ENCODE assay signal across 30 cellular contexts in the genomic region with DNA sequence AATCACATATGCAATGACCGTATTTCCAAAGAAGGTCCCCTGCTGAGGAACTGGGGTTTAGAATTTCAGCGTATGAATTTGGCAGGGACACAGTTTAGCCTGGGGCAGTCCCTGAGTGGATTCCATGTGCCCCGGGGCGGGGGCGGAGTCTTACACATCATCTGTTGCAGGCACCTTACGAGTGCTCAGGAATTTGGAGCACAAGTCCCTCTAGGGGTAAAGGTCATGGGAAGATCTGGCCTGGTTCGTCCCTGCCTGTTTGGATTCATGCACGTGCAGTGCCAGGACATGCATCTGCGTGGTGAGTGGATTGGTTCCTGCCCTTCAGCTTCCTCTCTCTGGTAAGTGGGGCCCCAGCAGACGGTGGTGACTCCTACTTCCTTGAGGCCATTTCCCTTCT.
A peak's percentile ranks its signal among the peaks of the same experiment; 100 is the strongest.
DNase-seq lines count a peak whose midpoint lies in the region; ATAC-seq and TF ChIP-seq lines count a peak whose summit lies in the region.
"Had no signal": no experiment of that assay in that cellular context is flagged by ENCODE, and none has a peak within 500 bp of the region (broad histone marks: within the 10 kb centered on the region; RNA-seq: fewer than 3 reads in every experiment).

No MANE protein-coding gene starts in this region.

- H3K27ac ChIP-seq in RWPE2 (ENCODE audit: poor library complexity, severe bottlenecking) (no peak overlapping the region), mesodermal cell (ENCODE audit: low read depth, low read length, severe bottlenecking) (peak overlapping the region; percentile 16), spleen (no peak overlapping the region), MM.1S (ENCODE audit: low read length) (no peak overlapping the region)
- H3K27ac ChIP-seq: cardiac muscle cell, colonic mucosa, epithelial cell of prostate, KMS-11, left lung had no signal

- WGBS in mesodermal cell (ENCODE audit: insufficient coverage in 2 of 2), 2 experiments: 72 to 86% methylated on average over 6 to 7 of the region's 10 CpGs
- WGBS in spleen, 5 donors: 43 to 54% (median 49%) methylated on average over 9 to 10 of the region's 10 CpGs

- intact Hi-C loops in spleen (cut with DNase I; ENCODE audit: low total_unique reads): no loop called here

- H3K36me3 ChIP-seq in RWPE2 (ENCODE audit: low read depth): no peaks in the 10 kb centered on the region
- H3K36me3 ChIP-seq in mesodermal cell (ENCODE audit: control insufficient read depth, insufficient read depth, low read length): no peaks in the 10 kb centered on the region
- H3K36me3 ChIP-seq in spleen: no peaks in the 10 kb centered on the region
- no peaks in the 10 kb centered on the region for H3K36me3 ChIP-seq in MM.1S (replicated peaks; ENCODE audit: insufficient read depth, low read length)
- H3K36me3 ChIP-seq: cardiac muscle cell, colonic mucosa, left lung had no signal

- H4K20me1 ChIP-seq in MM.1S (ENCODE audit: insufficient read depth, low read length): no peaks in the 10 kb centered on the region

- no peaks in the 10 kb centered on the region for H3K79me2 ChIP-seq in MM.1S (ENCODE audit: low read length)

- H3K4me3 ChIP-seq in RWPE2 (ENCODE audit: severe bottlenecking) (no peak overlapping the region), mesodermal cell (ENCODE audit: extremely low read depth, insufficient read depth, low read length, poor library complexity, severe bottlenecking) (no peak overlapping the region), spleen (no peak overlapping the region), foreskin fibroblast (ENCODE audit: low read depth in 1 of 2, low read length in 2 of 2) (no peak overlapping the region), MM.1S (ENCODE audit: low read length) (no peak overlapping the region)
- H3K4me3 ChIP-seq: cardiac muscle cell, colonic mucosa, left lung had no signal

- no peak overlapping the region for H2AFZ ChIP-seq in MM.1S (ENCODE audit: low read length)

- H3F3A ChIP-seq in MM.1S (ENCODE audit: insufficient read depth, low read length): no peaks in the 10 kb centered on the region

- H3K4me1 ChIP-seq in RWPE2 (ENCODE audit: insufficient read depth, poor library complexity, severe bottlenecking) (no peaks in the 10 kb centered on the region), mesodermal cell (ENCODE audit: control insufficient read depth, insufficient read depth, low read length, poor library complexity, severe bottlenecking) (peaks cover 4% of the 10 kb centered on the region), spleen (no peaks in the 10 kb centered on the region), MM.1S (ENCODE audit: low read length) (no peaks in the 10 kb centered on the region)
- H3K4me1 ChIP-seq: colonic mucosa, left lung had no signal

- DNase-seq in NCI-H146 (lab: John Stamatoyannopoulos, UW) (peak; percentile 30), NCI-H146 treated with DMSO at 0.1 percent for 48 hours (lab: John Stamatoyannopoulos, UW; ENCODE audit: unreplicated experiment) (no peak), RWPE2 (ENCODE audit: low spot score) (peak; percentile 19), spleen (peak; percentile 36), foreskin fibroblast (no peak), MM.1S (no peak), NCI-H2081 treated with DMSO at 0.1 percent for 48 hours (lab: John Stamatoyannopoulos, UW) (no peak)
- DNase-seq: 8988T; activated B cell treated with CpG ODN at 0.5 μM for 24 hours; activated CD4-positive, alpha-beta T cell treated with anti-CD3 and anti-CD28 coated beads, Interleukin-2, amount 10 ng/mL, durations not matched to agents 7 days and 5 days; activated effector memory CD4-positive, alpha-beta T cell treated with anti-CD3 and anti-CD28 coated beads, Interleukin-2, amount 50 U/mL, for 16 hours; activated naive CD8-positive, alpha-beta T cell treated with anti-CD3 and anti-CD28 coated beads for 36 hours; activated T-cell treated with anti-CD3 and anti-CD28 coated beads, Interleukin-2, amount 50 U/mL, for 1 hour; CD4-positive, CD25-positive, alpha-beta regulatory T cell; colonic mucosa; effector CD8-positive, alpha-beta T cell; H9; left lung; MV-4-11; NCI-H1436; NCI-H748 treated with DMSO at 0.1 percent for 48 hours; occipital lobe; RPMI8226; small intestine; stimulated activated CD4-positive, alpha-beta T cell treated with anti-CD3 and anti-CD28 coated beads, Interleukin-1b, Interleukin-23, amount 100 ng/mL, for 48 hours; stimulated activated naive CD4-positive, alpha-beta T cell treated with Interleukin-2 at 50 U/mL for 16 hours had no signal

- H3K9ac ChIP-seq in MM.1S (ENCODE audit: low read length): no peak overlapping the region
- H3K9ac ChIP-seq: KMS-11 had no signal

- H3K4me2 ChIP-seq in MM.1S (ENCODE audit: low read depth, low read length): no peak overlapping the region
- H3K4me2 ChIP-seq: KMS-11 had no signal

- TF ChIP-seq CTCF in RWPE2 (IDR thresholded peaks at IDR 0.05; ENCODE audit: poor library complexity, severe bottlenecking): no peak
- no peak for TF ChIP-seq CTCF in spleen (IDR thresholded peaks at IDR 0.05 in 8 of 11, conservative IDR thresholded peaks at IDR 0.05 in 3 of 11)
- TF ChIP-seq CTCF in foreskin fibroblast (IDR thresholded peaks at IDR 0.05; ENCODE audit: low read depth, low read length): no peak
- TF ChIP-seq CTCF in MM.1S (IDR thresholded peaks at IDR 0.05; ENCODE audit: low read length): no peak

- H3K27me3 ChIP-seq in RWPE2 (ENCODE audit: insufficient read depth, poor library complexity, severe bottlenecking) (no peaks in the 10 kb centered on the region), spleen (replicated peaks in 1 of 7) (peaks cover 0 to 10% (median 0%) of the 10 kb centered on the region in 7 donors), MM.1S (replicated peaks; ENCODE audit: insufficient read depth, low read length) (peaks cover 80% of the 10 kb centered on the region)
- H3K27me3 ChIP-seq: cardiac muscle cell, colonic mucosa had no signal

- ATAC-seq in RWPE2 (ENCODE audit: low read depth): no peak
- ATAC-seq: left lung had no signal

- H3K9me2 ChIP-seq in MM.1S (replicated peaks; ENCODE audit: insufficient read depth, low read length): no peaks in the 10 kb centered on the region

- no peak for TF ChIP-seq POLR2A in spleen (IDR thresholded peaks at IDR 0.05)

- no peaks in the 10 kb centered on the region for H3K9me3 ChIP-seq in RWPE2 (ENCODE audit: severe bottlenecking)
- no peaks in the 10 kb centered on the region for H3K9me3 ChIP-seq in mesodermal cell (ENCODE audit: control insufficient read depth, low read length)
- H3K9me3 ChIP-seq in spleen: peaks cover 0 to 16% (median 3%) of the 10 kb centered on the region in 8 donors
- H3K9me3 ChIP-seq in MM.1S (replicated peaks; ENCODE audit: insufficient read depth, low read length): no peaks in the 10 kb centered on the region
- H3K9me3 ChIP-seq: colonic mucosa had no signal

Comparison
In these comparisons a context has a peak if more than half of its experiments do, and no peak if none do; other contexts are left out.
1. DNase-seq: peak in NCI-H146 (single experiment), RWPE2 (single experiment) and spleen (single experiment); none in NCI-H146 treated with DMSO at 0.1 percent for 48 hours (single experiment), foreskin fibroblast (0 of 2), MM.1S (single experiment) and NCI-H2081 treated with DMSO at 0.1 percent for 48 hours (single experiment).